Comparison of ENCODE assay signal across 16 cellular contexts in genomic region chr2:2056531-2056930, GRCh38.
DNase-seq lines count a peak whose midpoint lies in the region; ATAC-seq, FAIRE-seq and TF ChIP-seq lines count a peak whose summit lies in the region.
"Had no signal": no experiment of that assay in that cellular context is flagged by ENCODE, and none has a peak within 500 bp of the region (broad histone marks: within the 10 kb centered on the region; RNA-seq: fewer than 3 reads in every experiment).

No MANE protein-coding gene starts in this region.

- H3K9ac ChIP-seq in H1 (replicated peaks in 1 of 4; ENCODE audit: extremely low read depth in 1 of 4, low read depth in 3 of 4, low read length in 3 of 4), result no peak overlapping the region

- H3K27me3 Mint-ChIP-seq in CD4-positive, CD25-positive, alpha-beta regulatory T cell, result no peaks in the 10 kb centered on the region
- H3K27me3 Mint-ChIP-seq in GM23338 (ENCODE audit: insufficient read depth, low read depth, poor library complexity), result peaks cover 2% of the 10 kb centered on the region
- no peaks in the 10 kb centered on the region for H3K27me3 Mint-ChIP-seq in stimulated activated naive B cell treated with anti-CD40 and anti-IgM and Interleukin-4, amounts not matched to agents 10 μg/mL and 1 μg/mL and 100 μg/mL, for 72 hours

- intact Hi-C loops in psoas muscle (cut with DNase I) (no loop called here), left lung (cut with DNase I) (no loop called here)

- H3K14ac ChIP-seq in H1 (ENCODE audit: insufficient read length), result no peak overlapping the region

- FAIRE-seq in H1 (lab: Jason Lieb, UNC), result no peak
- FAIRE-seq: keratinocyte had no signal

- TF ChIP-seq POLR2A in H1 (IDR thresholded peaks at IDR 0.05; ENCODE audit: control extremely low read depth in 1 of 2, low read depth in 2 of 2, low read length in 2 of 2), result no peak

- no peaks in the 10 kb centered on the region for H3F3A ChIP-seq in GM23338 (replicated peaks; ENCODE audit: low read depth)

- H3K27ac Mint-ChIP-seq in CD4-positive, CD25-positive, alpha-beta regulatory T cell, result peak overlapping the region; percentile 78 to 91 (median 88)
- H3K27ac Mint-ChIP-seq in GM23338, result no peak overlapping the region
- no peak overlapping the region for H3K27ac Mint-ChIP-seq in stimulated activated naive B cell treated with anti-CD40 and anti-IgM and Interleukin-4, amounts not matched to agents 10 μg/mL and 1 μg/mL and 100 μg/mL, for 72 hours

- H3K4ac ChIP-seq in H1 (replicated peaks; ENCODE audit: insufficient read length, low read depth, low read length), result no peak overlapping the region

- H3K4me2 ChIP-seq in GM23338, result no peak overlapping the region
- no peak overlapping the region for H3K4me2 ChIP-seq in H1 (ENCODE audit: insufficient read depth in 1 of 2, low read depth in 2 of 2, low read length in 2 of 2)

- no peak overlapping the region for H2AK5ac ChIP-seq in H1 (ENCODE audit: low read depth, low read length)

- no peak overlapping the region for H2BK20ac ChIP-seq in H1 (ENCODE audit: low read length)

- H3K9me3 ChIP-seq in CD4-positive, CD25-positive, alpha-beta regulatory T cell (ENCODE audit: control insufficient read depth in 2 of 2, low read length in 2 of 2), result peaks cover 3 to 9% of the 10 kb centered on the region in 2 experiments
- H3K9me3 ChIP-seq in H1 (ENCODE audit: insufficient read depth in 2 of 2, low read depth in 1 of 2, low read length in 1 of 2) (no peaks in the 10 kb centered on the region), psoas muscle (no peaks in the 10 kb centered on the region), left lung (no peaks in the 10 kb centered on the region)
- H3K9me3 ChIP-seq: sigmoid colon, SJSA1, thoracic aorta had no signal

- CTCF ChIA-PET in H1 (lab: Charles Lee; ENCODE audit: partially characterized antibody), result no interaction called here

- TF ChIP-seq CTCF in GM23338 (conservative IDR thresholded peaks at IDR 0.05; ENCODE audit: low read depth in 2 of 2) (no peak), H1 (IDR thresholded peaks at IDR 0.05; ENCODE audit: control extremely low read depth in 1 of 3, insufficient read depth in 1 of 3, low read depth in 1 of 3, low read length in 3 of 3) (no peak), psoas muscle (IDR thresholded peaks at IDR 0.05) (no peak), left lung (IDR thresholded peaks at IDR 0.05) (no peak)

- 0 out of 2 replicates have a peak overlapping the region, but pooled peaks have one; percentile 13 for H3K18ac ChIP-seq in H1 (ENCODE audit: extremely low read depth, low read length)

- peak overlapping the region in 2 of 4 donors; percentile 47 to 54 for H3K4me3 Mint-ChIP-seq in CD4-positive, CD25-positive, alpha-beta regulatory T cell
- no peak overlapping the region for H3K4me3 Mint-ChIP-seq in GM23338
- H3K4me3 Mint-ChIP-seq in stimulated activated naive B cell treated with anti-CD40 and anti-IgM and Interleukin-4, amounts not matched to agents 10 μg/mL and 1 μg/mL and 100 μg/mL, for 72 hours, result no peak overlapping the region

- no peaks in the 10 kb centered on the region for H3K27me3 ChIP-seq in CD4-positive, CD25-positive, alpha-beta regulatory T cell (ENCODE audit: control insufficient read depth, insufficient read depth, low read length)
- no peaks in the 10 kb centered on the region for H3K27me3 ChIP-seq in GM23338 (ENCODE audit: insufficient read depth)
- no peaks in the 10 kb centered on the region for H3K27me3 ChIP-seq in H1 (replicated peaks in 1 of 4; ENCODE audit: control insufficient read depth in 3 of 4, extremely low read depth in 1 of 4, insufficient read depth in 3 of 4, low read length in 3 of 4)
- no peaks in the 10 kb centered on the region for H3K27me3 ChIP-seq in psoas muscle (ENCODE audit: insufficient read depth in 3 of 3, low read length in 2 of 3)
- H3K27me3 ChIP-seq in left lung, result no peaks in the 10 kb centered on the region
- H3K27me3 ChIP-seq: cardiac muscle cell, sigmoid colon, SJSA1 had no signal

- no peak overlapping the region for H4K5ac ChIP-seq in H1 (ENCODE audit: insufficient read length, low read depth, low read length)

- H2AFZ ChIP-seq in GM23338 (peak overlapping the region; percentile 85; the same call in 1 of the 2 replicates), H1 (ENCODE audit: low read length) (peak overlapping the region; percentile 28; the same call in 1 of the 2 replicates)

- H3K79me2 ChIP-seq in GM23338 (replicated peaks; ENCODE audit: insufficient read depth), result no peaks in the 10 kb centered on the region
- H3K79me2 ChIP-seq in H1 (ENCODE audit: control insufficient read depth in 1 of 2, insufficient read depth in 2 of 2, low read length in 2 of 2), result no peaks in the 10 kb centered on the region; a peak in 1 of 4 replicates

- H4K8ac ChIP-seq in H1 (ENCODE audit: extremely low read depth, insufficient read depth, low read length), result no peak overlapping the region

- H4K20me1 ChIP-seq in GM23338 (replicated peaks; ENCODE audit: insufficient read depth) (no peaks in the 10 kb centered on the region), H1 (replicated peaks in 1 of 2; ENCODE audit: control insufficient read depth in 1 of 2, insufficient read depth in 2 of 2, low read length in 2 of 2) (no peaks in the 10 kb centered on the region)

- H3K56ac ChIP-seq in H1 (replicated peaks; ENCODE audit: insufficient read length, low read depth, low read length), result no peak overlapping the region

- H3K4me1 Mint-ChIP-seq in CD4-positive, CD25-positive, alpha-beta regulatory T cell, result peaks cover 0 to 29% (median 11%) of the 10 kb centered on the region in 4 donors
- H3K4me1 Mint-ChIP-seq in GM23338, result peaks cover 12% of the 10 kb centered on the region; the same call in 2 of the 3 replicates
- H3K4me1 Mint-ChIP-seq in stimulated activated naive B cell treated with anti-CD40 and anti-IgM and Interleukin-4, amounts not matched to agents 10 μg/mL and 1 μg/mL and 100 μg/mL, for 72 hours, result peaks cover 9% of the 10 kb centered on the region in 2 donors

- H3K23me2 ChIP-seq in H1 (ENCODE audit: low read depth, low read length), result no peaks in the 10 kb centered on the region; the same call in 1 of the 2 replicates

- ATAC-seq in CD4-positive, CD25-positive, alpha-beta regulatory T cell (ENCODE audit: low read depth in 2 of 2), result no peak
- ATAC-seq in GM23338, result no peak
- peak in 1 of 4 donors; percentile 40 for ATAC-seq in psoas muscle
- ATAC-seq in left lung, result no peak
- ATAC-seq in stimulated activated naive B cell treated with anti-CD40 and anti-IgM and Interleukin-4, amounts not matched to agents 10 μg/mL and 1 μg/mL and 100 μg/mL, for 72 hours (replicated peaks), result no peak

- TF ChIP-seq EP300 in H1 (IDR thresholded peaks at IDR 0.05; ENCODE audit: borderline replicate concordance in 1 of 2, low read depth in 2 of 2, low read length in 2 of 2), result no peak

- no peak for DNase-seq in CD4-positive, CD25-positive, alpha-beta regulatory T cell
- DNase-seq in GM23338 (ENCODE audit: low spot score) (no peak), H1 (ENCODE audit: low read depth in 1 of 2, low spot score in 2 of 2) (no peak), psoas muscle (no peak), left lung (no peak), NK-92 (lab: John Stamatoyannopoulos, UW; ENCODE audit: unreplicated experiment) (no peak)
- no peak for DNase-seq in stimulated activated naive B cell treated with anti-CD40 and anti-IgM and Interleukin-4, amounts not matched to agents 10 μg/mL and 1 μg/mL and 100 μg/mL, for 72 hours
- DNase-seq: activated CD4-positive, alpha-beta T cell treated with anti-CD3 and anti-CD28 coated beads for 1 hour; DMS 273 treated with DMSO at 0.1 percent for 48 hours; midbrain; NCI-H1930 had no signal

- H4K91ac ChIP-seq in H1 (replicated peaks; ENCODE audit: insufficient read length, low read length), result no peak overlapping the region

- H3K9me3 Mint-ChIP-seq in CD4-positive, CD25-positive, alpha-beta regulatory T cell, result peaks cover 0 to 18% (median 8%) of the 10 kb centered on the region in 7 donors
- peaks cover 4% of the 10 kb centered on the region; the same call in 1 of the 3 replicates for H3K9me3 Mint-ChIP-seq in GM23338
- peaks cover 5 to 8% of the 10 kb centered on the region in 2 donors for H3K9me3 Mint-ChIP-seq in stimulated activated naive B cell treated with anti-CD40 and anti-IgM and Interleukin-4, amounts not matched to agents 10 μg/mL and 1 μg/mL and 100 μg/mL, for 72 hours

- 0 out of 2 replicates have a peak overlapping the region, but pooled peaks have one; percentile 19 for H2BK5ac ChIP-seq in H1 (ENCODE audit: low read depth, low read length)

- H3K27ac ChIP-seq in CD4-positive, CD25-positive, alpha-beta regulatory T cell (ENCODE audit: insufficient read depth, low read length, poor library complexity, severe bottlenecking), result no peak overlapping the region
- H3K27ac ChIP-seq in GM23338 (ENCODE audit: low read depth) (no peak overlapping the region), H1 (ENCODE audit: low read depth, low read length) (no peak overlapping the region), psoas muscle (peak overlapping the region; percentile 49), left lung (peak overlapping the region in 1 of 2 donors; percentile 69)
- H3K27ac ChIP-seq: cardiac muscle cell, SJSA1, thoracic aorta had no signal

- peaks cover 17% of the 10 kb centered on the region for H3K9me2 ChIP-seq in GM23338 (ENCODE audit: insufficient read depth)

- H2BK12ac ChIP-seq in H1 (ENCODE audit: low read depth, low read length), result no peak overlapping the region

- H3K4me3 ChIP-seq in CD4-positive, CD25-positive, alpha-beta regulatory T cell (ENCODE audit: low read depth, low read length), result no peak overlapping the region
- H3K4me3 ChIP-seq in GM23338, result no peak overlapping the region
- H3K4me3 ChIP-seq in H1 (ENCODE audit: extremely low read depth in 1 of 4, insufficient read depth in 2 of 4, low read depth in 3 of 4, low read length in 4 of 4), result no peak overlapping the region
- H3K4me3 ChIP-seq in psoas muscle, result no peak overlapping the region
- H3K4me3 ChIP-seq in left lung, result no peak overlapping the region
- H3K4me3 ChIP-seq: cardiac muscle cell, sigmoid colon, SJSA1, thoracic aorta had no signal

- no peaks in the 10 kb centered on the region for H3K36me3 ChIP-seq in CD4-positive, CD25-positive, alpha-beta regulatory T cell (ENCODE audit: control insufficient read depth, insufficient read depth, low read length)
- H3K36me3 ChIP-seq in GM23338 (ENCODE audit: insufficient read depth), result no peaks in the 10 kb centered on the region
- H3K36me3 ChIP-seq in H1 (ENCODE audit: control insufficient read depth in 2 of 4, insufficient read depth in 4 of 4, low read length in 3 of 4), result no peaks in the 10 kb centered on the region
- no peaks in the 10 kb centered on the region for H3K36me3 ChIP-seq in psoas muscle (ENCODE audit: insufficient read depth in 1 of 2, low read depth in 1 of 2)
- no peaks in the 10 kb centered on the region for H3K36me3 ChIP-seq in left lung
- H3K36me3 ChIP-seq: cardiac muscle cell, sigmoid colon, SJSA1, thoracic aorta had no signal

- no peak overlapping the region for H3K23ac ChIP-seq in H1 (ENCODE audit: insufficient read length)

- POLR2A ChIA-PET in H1 (lab: Charles Lee; ENCODE audit: partially characterized antibody), result no interaction called here

- 90% methylated on average over 5 of the region's 5 CpGs; no CpG with 5 or more reads in 1 of the 2 experiments for WGBS in H1 (ENCODE audit: extremely low coverage in 1 of 2, insufficient coverage in 1 of 2, insufficient read length in 1 of 2, insufficient replicate concordance in 2 of 2, low coverage in 1 of 2, low lambda C conversion rate in 2 of 2, missing lambda C conversion rate in 1 of 2), 2 experiments
- WGBS in psoas muscle, 3 donors, result 42 to 46% (median 44%) methylated on average over 5 of the region's 5 CpGs

- H3K4me1 ChIP-seq in CD4-positive, CD25-positive, alpha-beta regulatory T cell (ENCODE audit: control insufficient read depth, insufficient read depth, low read length, poor library complexity, severe bottlenecking), result peaks cover 9% of the 10 kb centered on the region
- H3K4me1 ChIP-seq in GM23338 (ENCODE audit: insufficient read depth) (peaks cover 4% of the 10 kb centered on the region; the same call in 1 of the 2 replicates), H1 (replicated peaks in 1 of 4; ENCODE audit: control insufficient read depth in 3 of 4, insufficient read depth in 4 of 4, low read length in 3 of 4) (no peaks in the 10 kb centered on the region), psoas muscle (no peaks in the 10 kb centered on the region), left lung (no peaks in the 10 kb centered on the region)
- H3K4me1 ChIP-seq: sigmoid colon had no signal

- no peaks in the 10 kb centered on the region for H3K79me1 ChIP-seq in H1 (ENCODE audit: low read depth, low read length)

- no peaks in the 10 kb centered on the region for H3K36me3 Mint-ChIP-seq in CD4-positive, CD25-positive, alpha-beta regulatory T cell
- H3K36me3 Mint-ChIP-seq in GM23338 (ENCODE audit: low read depth), result no peaks in the 10 kb centered on the region
- H3K36me3 Mint-ChIP-seq in stimulated activated naive B cell treated with anti-CD40 and anti-IgM and Interleukin-4, amounts not matched to agents 10 μg/mL and 1 μg/mL and 100 μg/mL, for 72 hours, result peaks cover 3 to 6% of the 10 kb centered on the region in 2 donors

- no peak for TF ChIP-seq RAD21 in H1 (IDR thresholded peaks at IDR 0.05 in 1 of 2, conservative IDR thresholded peaks at IDR 0.05 in 1 of 2; ENCODE audit: low read depth in 2 of 2, low read length in 2 of 2)

- no peak overlapping the region for H2BK120ac ChIP-seq in H1 (replicated peaks; ENCODE audit: low read depth, low read length)

- no peak overlapping the region for H2BK15ac ChIP-seq in H1 (ENCODE audit: low read length)

Comparison
In these comparisons a context has a peak if more than half of its experiments do, and no peak if none do; other contexts are left out.
1. H3K27ac Mint-ChIP-seq: peak in CD4-positive, CD25-positive, alpha-beta regulatory T cell (3 of 3); none in GM23338 (single experiment) and stimulated activated naive B cell treated with anti-CD40 and anti-IgM and Interleukin-4, amounts not matched to agents 10 μg/mL and 1 μg/mL and 100 μg/mL, for 72 hours (single experiment).